ENCODE assay signal across 8 cellular contexts in the genomic region with DNA sequence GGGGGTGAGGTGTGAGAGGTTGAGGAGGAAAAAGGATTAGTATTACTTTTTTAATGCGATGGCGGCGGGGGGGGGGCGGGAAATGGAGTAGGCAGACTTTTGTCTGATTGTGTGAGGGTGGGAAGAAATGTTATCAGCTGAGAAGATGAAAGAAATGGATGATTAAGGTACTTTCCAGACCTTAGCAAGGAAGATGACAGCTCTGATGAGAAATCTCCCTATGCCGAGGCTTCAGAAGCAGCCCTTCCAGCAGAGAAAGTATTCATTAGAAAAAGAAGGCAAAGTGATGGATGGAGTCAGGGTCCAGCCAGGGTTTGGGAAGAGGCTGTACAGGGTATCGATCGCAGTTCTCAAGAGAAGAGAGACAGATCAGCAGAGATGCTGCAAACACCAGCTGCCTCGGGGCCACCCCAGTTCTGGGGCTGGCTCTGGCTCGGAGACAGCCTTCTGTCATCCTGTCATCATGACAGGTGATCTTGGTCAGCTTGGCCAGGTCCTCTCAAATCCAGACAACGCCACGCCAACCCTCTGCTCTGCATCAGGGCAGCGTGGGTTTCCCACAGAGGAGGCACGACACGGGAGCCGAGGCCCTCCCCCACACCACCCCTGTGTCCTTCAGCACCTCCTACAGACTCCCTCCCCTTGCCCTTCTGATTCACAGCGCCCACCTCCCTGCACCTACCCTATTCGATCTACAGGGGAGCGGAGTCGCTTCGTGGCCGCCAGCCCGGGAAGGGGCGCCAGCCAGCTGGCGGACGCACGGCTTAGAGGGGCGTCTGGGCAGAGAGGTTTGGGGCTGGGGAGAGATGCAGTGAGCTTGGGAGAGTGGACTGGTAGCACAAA. TPM values are rescaled to one million over a fixed set of nuclear protein-coding genes. Genes with fewer than 3 reads are reported as not detected.
DNase-seq lines count a peak whose midpoint lies in the region; ATAC-seq and FAIRE-seq lines count a peak whose summit lies in the region.

No MANE protein-coding gene starts in this region.

- FAIRE-seq in frontal cortex (lab: Jason Lieb, UNC): no peak

- peak; percentile 21 for ATAC-seq in GM18511 (IDR thresholded peaks at IDR 0.05; ENCODE audit: unreplicated experiment)
- ATAC-seq in HG02610 (IDR thresholded peaks at IDR 0.05; ENCODE audit: unreplicated experiment): peak; percentile 8

- DNase-seq in NCI-H1930 (lab: John Stamatoyannopoulos, UW): peak; percentile 56 to 75
- peak; percentile 26 for DNase-seq in activated T-helper 1 cell treated with Interleukin-2 at 50 U/mL for 16 hours (ENCODE audit: low read depth)
- DNase-seq in frontal cortex (ENCODE audit: low spot score in 2 of 2): peak; percentile 49 to 64
- peak; percentile 83 for DNase-seq in occipital lobe (lab: John Stamatoyannopoulos, UW)
- DNase-seq in NCI-H2029 (lab: John Stamatoyannopoulos, UW): no peak
- no peak for DNase-seq in ureter (ENCODE audit: low spot score)

RNA-seq across cellular contexts. Expression of gene ATXN7L2, which starts 0.7 kb away (rescaled TPM):
- total RNA-seq in frontal cortex (4.9 TPM), occipital lobe (4.1 TPM), ureter (6.0 TPM)

RNA-seq across cellular contexts. Expression of gene CYB561D1, which starts 10.9 kb away (rescaled TPM):
- total RNA-seq in frontal cortex (4.9 TPM), occipital lobe (6.7 TPM), ureter (10.5 TPM)

RNA-seq across cellular contexts. Expression of gene SYPL2, which starts 16.7 kb away (rescaled TPM):
- not detected for total RNA-seq in frontal cortex
- not detected for total RNA-seq in occipital lobe
- total RNA-seq in ureter: 2.0 TPM

RNA-seq across cellular contexts. Expression of gene AMIGO1, which starts 26.5 kb away (rescaled TPM):
- total RNA-seq in frontal cortex (8.2 TPM), occipital lobe (10.3 TPM), ureter (6.0 TPM)

RNA-seq across cellular contexts. Expression of gene GPR61, which starts 56.7 kb away (rescaled TPM):
- 4.9 TPM for total RNA-seq in frontal cortex
- total RNA-seq in occipital lobe: 5.3 TPM
- not detected for total RNA-seq in ureter

Comparison
In these comparisons a context has a peak if more than half of its experiments do, and no peak if none do; other contexts are left out.
1. DNase-seq: peak in NCI-H1930 (2 of 2), activated T-helper 1 cell treated with Interleukin-2 at 50 U/mL for 16 hours (single experiment), frontal cortex (2 of 2) and occipital lobe (single experiment); none in NCI-H2029 (single experiment) and ureter (single experiment).